11 cellular contexts compared by ENCODE assay signal in genomic region chr16:29114476-29115012, GRCh38.
DNase-seq lines count a peak whose midpoint lies in the region; ATAC-seq, FAIRE-seq and TF ChIP-seq lines count a peak whose summit lies in the region.
"Had no signal": no experiment of that assay in that cellular context is flagged by ENCODE, and none has a peak within 500 bp of the region (broad histone marks: within the 10 kb centered on the region; RNA-seq: fewer than 3 reads in every experiment).

No MANE protein-coding gene starts in this region.

- peaks cover 0 to 39% (median 18%) of the 10 kb centered on the region in 4 donors for H3K4me1 ChIP-seq in right lobe of liver
- no peaks in the 10 kb centered on the region for H3K4me1 ChIP-seq in small intestine (ENCODE audit: control insufficient read depth in 2 of 2, insufficient read depth in 1 of 2, low read depth in 1 of 2, low read length in 1 of 2)
- H3K4me1 ChIP-seq in HAP-1 = no peaks in the 10 kb centered on the region

- no peaks in the 10 kb centered on the region for H3K9me3 Mint-ChIP-seq in T-helper 1 cell treated with Interleukin-12 subunit alpha and Interleukin-12 subunit beta and Interleukin-4 antibody, amounts not matched to agents 30 μg/mL and 1 μg/mL, for 36 hours
- no peaks in the 10 kb centered on the region for H3K9me3 Mint-ChIP-seq in activated T-helper 17 cell treated with anti-CD3 and anti-CD28 coated beads, Interleukin-2, amount 50 U/mL, for 72 hours
- H3K9me3 Mint-ChIP-seq in WTC11 = no peaks in the 10 kb centered on the region

- no peak for TF ChIP-seq CTCF in right lobe of liver (IDR thresholded peaks at IDR 0.05)
- TF ChIP-seq CTCF in WTC11 (IDR thresholded peaks at IDR 0.05) = no peak

- DNase-seq in T-helper 1 cell (no peak), right lobe of liver (peak; percentile 36 to 89 (median 71)), small intestine (peak; percentile 10), HAP-1 (ENCODE audit: low spot score in 2 of 2) (no peak), WTC11 (ENCODE audit: low spot score) (no peak), sciatic nerve (ENCODE audit: low spot score) (no peak)
- DNase-seq: NCI-H510A had no signal

- H3K4me3 Mint-ChIP-seq in T-helper 1 cell treated with Interleukin-12 subunit alpha and Interleukin-12 subunit beta and Interleukin-4 antibody, amounts not matched to agents 30 μg/mL and 1 μg/mL, for 36 hours = no peak overlapping the region
- H3K4me3 Mint-ChIP-seq in activated T-helper 17 cell treated with anti-CD3 and anti-CD28 coated beads, Interleukin-2, amount 50 U/mL, for 72 hours = peak overlapping the region; percentile 63
- H3K4me3 Mint-ChIP-seq in WTC11 = no peak overlapping the region

- peak overlapping the region; percentile 16 to 31 (median 26) for H3K4me3 ChIP-seq in right lobe of liver
- H3K4me3 ChIP-seq in small intestine (ENCODE audit: low read depth in 1 of 2, low read length in 2 of 2) = no peak overlapping the region
- H3K4me3 ChIP-seq in HAP-1 = no peak overlapping the region

- POLR2A ChIA-PET in WTC11 (lab: Charles Lee) = interaction anchor here (0.6 kb wide), 1 partner anchor 1938 kb away, joined by 3 read pairs; no protein-coding TSS in a partner anchor

- FAIRE-seq in small intestine (lab: Jason Lieb, UNC) = no peak

- peaks cover 40% of the 10 kb centered on the region for H3K4me1 Mint-ChIP-seq in T-helper 1 cell treated with Interleukin-12 subunit alpha and Interleukin-12 subunit beta and Interleukin-4 antibody, amounts not matched to agents 30 μg/mL and 1 μg/mL, for 36 hours (ENCODE audit: low read depth)
- H3K4me1 Mint-ChIP-seq in activated T-helper 17 cell treated with anti-CD3 and anti-CD28 coated beads, Interleukin-2, amount 50 U/mL, for 72 hours = peaks cover 32% of the 10 kb centered on the region
- H3K4me1 Mint-ChIP-seq in WTC11 = peaks cover 8% of the 10 kb centered on the region

- intact Hi-C loops in right lobe of liver (cut with DNase I) = no loop called here
- intact Hi-C loops in sciatic nerve (cut with DNase I) = no loop called here

- H3K36me3 Mint-ChIP-seq in T-helper 1 cell treated with Interleukin-12 subunit alpha and Interleukin-12 subunit beta and Interleukin-4 antibody, amounts not matched to agents 30 μg/mL and 1 μg/mL, for 36 hours (ENCODE audit: low read depth) = peaks cover 6% of the 10 kb centered on the region
- peaks cover 96% of the 10 kb centered on the region for H3K36me3 Mint-ChIP-seq in activated T-helper 17 cell treated with anti-CD3 and anti-CD28 coated beads, Interleukin-2, amount 50 U/mL, for 72 hours (ENCODE audit: low read depth)
- no peaks in the 10 kb centered on the region for H3K36me3 Mint-ChIP-seq in WTC11

- H3K36me3 ChIP-seq in right lobe of liver (no peaks in the 10 kb centered on the region), small intestine (ENCODE audit: control insufficient read depth in 2 of 2, insufficient read depth in 2 of 2, low read length in 2 of 2) (no peaks in the 10 kb centered on the region), HAP-1 (replicated peaks) (no peaks in the 10 kb centered on the region)
- H3K36me3 ChIP-seq: thoracic aorta had no signal

- H3K27me3 ChIP-seq in right lobe of liver (no peaks in the 10 kb centered on the region), small intestine (ENCODE audit: control insufficient read depth in 2 of 2, insufficient read depth in 2 of 2, low read length in 2 of 2) (no peaks in the 10 kb centered on the region), HAP-1 (ENCODE audit: low read depth) (no peaks in the 10 kb centered on the region)

- CTCF ChIA-PET in WTC11 (lab: Charles Lee) = interaction anchor here (0.5 to 1.4 kb wide), 3 partner anchors 116 to 525 kb away, joined by 3 to 5 read pairs (median 3); no protein-coding TSS in a partner anchor

- H3K27ac Mint-ChIP-seq in T-helper 1 cell treated with Interleukin-12 subunit alpha and Interleukin-12 subunit beta and Interleukin-4 antibody, amounts not matched to agents 30 μg/mL and 1 μg/mL, for 36 hours = peak overlapping the region; percentile 57
- peak overlapping the region; percentile 88 for H3K27ac Mint-ChIP-seq in activated T-helper 17 cell treated with anti-CD3 and anti-CD28 coated beads, Interleukin-2, amount 50 U/mL, for 72 hours
- H3K27ac Mint-ChIP-seq in WTC11 = no peak overlapping the region

- peak overlapping the region; percentile 82 to 95 (median 93) for H3K27ac ChIP-seq in right lobe of liver
- H3K27ac ChIP-seq in small intestine (ENCODE audit: low read depth in 1 of 2, low read length in 1 of 2) = peak overlapping the region in 1 of 2 donors; percentile 48
- H3K27ac ChIP-seq: 22Rv1, thoracic aorta had no signal

- no peaks in the 10 kb centered on the region for H3K27me3 Mint-ChIP-seq in T-helper 1 cell treated with Interleukin-12 subunit alpha and Interleukin-12 subunit beta and Interleukin-4 antibody, amounts not matched to agents 30 μg/mL and 1 μg/mL, for 36 hours (ENCODE audit: low read depth)
- no peaks in the 10 kb centered on the region for H3K27me3 Mint-ChIP-seq in activated T-helper 17 cell treated with anti-CD3 and anti-CD28 coated beads, Interleukin-2, amount 50 U/mL, for 72 hours
- no peaks in the 10 kb centered on the region; the same call in none of the 2 replicates for H3K27me3 Mint-ChIP-seq in WTC11 (ENCODE audit: low read depth)

- in situ Hi-C loops in HAP-1 (cut with MboI; ENCODE audit: low sequenced_read_pairs) = loop anchor here (25.0 kb wide), 2 partner anchors 102 to 923 kb away; partner anchors contain the start of gene TLCD3B

- WGBS in right lobe of liver (ENCODE audit: insufficient coverage, low coverage, low lambda C conversion rate, missing lambda C conversion rate) = 48% methylated on average over 6 of the region's 8 CpGs
- 54 to 71% (median 67%) methylated on average over 8 of the region's 8 CpGs for WGBS in small intestine, 3 donors

- peak; percentile 39 for TF ChIP-seq POLR2A in right lobe of liver (IDR thresholded peaks at IDR 0.05)

- H3K9me3 ChIP-seq in right lobe of liver (no peaks in the 10 kb centered on the region), small intestine (ENCODE audit: control insufficient read depth, low read depth) (no peaks in the 10 kb centered on the region), HAP-1 (no peaks in the 10 kb centered on the region)
- H3K9me3 ChIP-seq: thoracic aorta had no signal

- no peak for ATAC-seq in activated T-helper 17 cell treated with anti-CD3 and anti-CD28 coated beads, Interleukin-2, amount 50 U/mL, for 72 hours (replicated peaks)
- ATAC-seq in right lobe of liver = peak; percentile 69 to 83 (median 72)
- ATAC-seq in WTC11 = no peak
- ATAC-seq in sciatic nerve = no peak

TF ChIP-seq in WTC11, 78 proteins besides CTCF, POLR2A, EP300 and RAD21:
- TF ChIP-seq MXD4 (CRISPR knock-in tag; IDR thresholded peaks at IDR 0.05; ENCODE audit: borderline replicate concordance) (no peak), ZBTB21 (CRISPR knock-in tag; IDR thresholded peaks at IDR 0.05; ENCODE audit: borderline replicate concordance) (no peak), JAZF1 (CRISPR knock-in tag; IDR thresholded peaks at IDR 0.05) (no peak), MYBL2 (CRISPR knock-in tag; IDR thresholded peaks at IDR 0.05) (no peak), ZNF232 (CRISPR knock-in tag; IDR thresholded peaks at IDR 0.05) (no peak), USF1 (CRISPR knock-in tag; IDR thresholded peaks at IDR 0.05) (no peak), JUN (CRISPR knock-in tag; IDR thresholded peaks at IDR 0.05) (no peak), NR2C2 (CRISPR knock-in tag; IDR thresholded peaks at IDR 0.05) (no peak)

Comparison
In these comparisons a context has a peak if more than half of its experiments do, and no peak if none do; other contexts are left out.
1. DNase-seq: peak in right lobe of liver (3 of 3) and small intestine (single experiment); none in T-helper 1 cell (0 of 5), HAP-1 (0 of 2), WTC11 (single experiment) and sciatic nerve (single experiment).
2. ATAC-seq: peak in right lobe of liver (4 of 4); none in activated T-helper 17 cell treated with anti-CD3 and anti-CD28 coated beads, Interleukin-2, amount 50 U/mL, for 72 hours (single experiment), WTC11 (single experiment) and sciatic nerve (single experiment).
3. H3K4me3 ChIP-seq: peak in right lobe of liver (3 of 3); none in small intestine (0 of 2) and HAP-1 (single experiment).